1 cellular context compared by ENCODE assay signal in genomic region chr15:43873651-43874050, GRCh38.
TF ChIP-seq lines count a peak whose summit lies in the region.

No MANE protein-coding gene starts in this region.

TF ChIP-seq in GM23338, 12 proteins besides CTCF, POLR2A, EP300 and RAD21 (continued from another document):
- no peak for TF ChIP-seq ZNF462 (CRISPR knock-in tag; IDR thresholded peaks at IDR 0.05)
- TF ChIP-seq POLR2AphosphoS5 (IDR thresholded peaks at IDR 0.05; ENCODE audit: low read depth) = no peak
- no peak for TF ChIP-seq ETS1 (IDR thresholded peaks at IDR 0.05)
- no peak for TF ChIP-seq REST (IDR thresholded peaks at IDR 0.05; ENCODE audit: unreplicated experiment)
